In the genomic region with DNA sequence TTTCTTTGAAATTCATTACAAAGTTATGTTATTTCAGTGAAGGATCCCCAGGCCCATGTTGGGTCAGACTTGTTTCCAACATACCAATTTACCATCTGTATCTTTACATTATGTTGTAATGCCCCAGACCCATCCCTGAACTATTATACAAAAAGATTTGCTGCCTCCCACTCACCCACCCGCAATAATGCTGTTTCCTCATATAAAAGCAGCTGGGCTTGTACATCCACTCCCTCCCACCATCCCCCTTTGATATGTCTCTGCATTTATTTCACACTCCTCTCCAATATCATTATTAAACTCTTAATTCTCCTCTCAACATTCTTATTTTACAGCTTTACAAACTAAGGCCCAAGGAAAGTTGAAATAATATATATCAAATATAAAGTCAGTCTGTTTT, we compare ENCODE assay signal across 25 cellular contexts.
"Had no signal": no experiment of that assay in that cellular context is flagged by ENCODE, and none has a peak within 500 bp of the region (broad histone marks: within the 10 kb centered on the region; RNA-seq: fewer than 3 reads in every experiment).

No MANE protein-coding gene starts in this region.

- H3K27me3 ChIP-seq: left lung, right atrium auricular region, right lobe of liver, spleen, tibial nerve, upper lobe of left lung, vagina had no signal

- H3K9me3 ChIP-seq: right lobe of liver, vagina had no signal

- H3K4me3 ChIP-seq: left lung, lower lobe of right lung, right atrium auricular region, right lobe of liver, skin epidermis, spleen, tibial nerve, upper lobe of left lung, vagina had no signal

- H3K36me3 ChIP-seq: left lung, lower lobe of right lung, right atrium auricular region, right lobe of liver, spleen, tibial nerve, upper lobe of left lung, vagina had no signal

- H3K27me3 Mint-ChIP-seq: stimulated activated memory B cell treated with anti-CD40 and anti-IgM and Interleukin-4, amounts not matched to agents 10 μg/mL and 1 μg/mL and 100 μg/mL, for 72 hours; stimulated activated naive CD8-positive, alpha-beta T cell treated with anti-CD3 and anti-CD28 coated beads, Interleukin-15, amount 100 ng/mL, for 72 hours had no signal

- H3K36me3 Mint-ChIP-seq: immature natural killer cell; stimulated activated memory B cell treated with anti-CD40 and anti-IgM and Interleukin-4, amounts not matched to agents 10 μg/mL and 1 μg/mL and 100 μg/mL, for 72 hours had no signal

- H3K27ac ChIP-seq: lower lobe of right lung, parathyroid adenoma, right atrium auricular region, right lobe of liver, skin epidermis, spleen, tibial nerve, upper lobe of left lung, vagina had no signal

- H3K4me1 ChIP-seq: parathyroid adenoma, spleen had no signal

- H3K4me3 Mint-ChIP-seq: immature natural killer cell; naive thymus-derived CD8-positive, alpha-beta T cell; nephron; neural crest cell; stimulated activated memory B cell treated with anti-CD40 and anti-IgM and Interleukin-4, amounts not matched to agents 10 μg/mL and 1 μg/mL and 100 μg/mL, for 72 hours; stimulated activated naive CD8-positive, alpha-beta T cell treated with anti-CD3 and anti-CD28 coated beads, Interleukin-15, amount 100 ng/mL, for 72 hours had no signal

- H3K27ac Mint-ChIP-seq: immature natural killer cell; naive thymus-derived CD8-positive, alpha-beta T cell; stimulated activated memory B cell treated with anti-CD40 and anti-IgM and Interleukin-4, amounts not matched to agents 10 μg/mL and 1 μg/mL and 100 μg/mL, for 72 hours; stimulated activated naive CD8-positive, alpha-beta T cell treated with anti-CD3 and anti-CD28 coated beads, Interleukin-15, amount 100 ng/mL, for 72 hours had no signal

- H3K9me3 Mint-ChIP-seq: immature natural killer cell; nephron; neural crest cell; stimulated activated memory B cell treated with anti-CD40 and anti-IgM and Interleukin-4, amounts not matched to agents 10 μg/mL and 1 μg/mL and 100 μg/mL, for 72 hours; stimulated activated naive CD8-positive, alpha-beta T cell treated with anti-CD3 and anti-CD28 coated beads, Interleukin-15, amount 100 ng/mL, for 72 hours had no signal

- H3K4me1 Mint-ChIP-seq: immature natural killer cell; naive thymus-derived CD8-positive, alpha-beta T cell; neural crest cell; stimulated activated naive CD8-positive, alpha-beta T cell treated with anti-CD3 and anti-CD28 coated beads, Interleukin-15, amount 100 ng/mL, for 72 hours had no signal

- DNase-seq: hypothalamus; immature natural killer cell; kidney; left colon; left lung; lower lobe of right lung; mammary epithelial cell; naive thymus-derived CD8-positive, alpha-beta T cell; nucleus accumbens; right lobe of liver; spleen; stimulated activated CD4-positive, alpha-beta T cell treated with anti-CD3 and anti-CD28 coated beads, Interleukin-4, amount 100 ng/mL, for 24 hours; stimulated activated naive CD4-positive, alpha-beta T cell treated with Interleukin-2 at 50 U/mL for 16 hours; stimulated activated naive CD8-positive, alpha-beta T cell treated with anti-CD3 and anti-CD28 coated beads, Interleukin-15, amount 100 ng/mL, for 72 hours; substantia nigra; upper lobe of left lung had no signal

- FAIRE-seq: islet of Langerhans, kidney had no signal

- ATAC-seq: left colon; naive thymus-derived CD8-positive, alpha-beta T cell; right lobe of liver; stimulated activated memory B cell treated with anti-CD40 and anti-IgM and Interleukin-4, amounts not matched to agents 10 μg/mL and 1 μg/mL and 100 μg/mL, for 72 hours; stimulated activated naive CD8-positive, alpha-beta T cell treated with anti-CD3 and anti-CD28 coated beads, Interleukin-15, amount 100 ng/mL, for 72 hours had no signal
